In the genomic region with DNA sequence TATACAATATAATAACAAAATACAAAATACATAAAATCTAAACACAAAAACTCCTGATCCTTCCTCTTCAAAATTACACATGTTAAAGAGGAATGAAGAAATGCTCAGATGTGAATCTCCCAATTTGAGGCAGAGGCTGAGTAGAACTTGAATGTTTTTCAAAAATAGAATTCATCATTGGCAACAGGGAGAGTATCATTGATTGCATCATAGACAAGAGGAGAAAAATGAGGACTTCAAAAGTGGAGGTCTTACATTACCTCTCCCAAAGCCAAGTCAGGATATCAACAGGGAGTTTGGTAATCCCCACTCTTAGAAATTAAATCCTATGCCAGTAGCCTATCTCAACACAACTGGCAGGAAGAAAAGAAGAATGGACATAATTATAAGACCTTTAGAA, we compare ENCODE assay signal across 28 cellular contexts.
"Had no signal": no experiment of that assay in that cellular context is flagged by ENCODE, and none has a peak within 500 bp of the region (broad histone marks: within the 10 kb centered on the region; RNA-seq: fewer than 3 reads in every experiment).

No MANE protein-coding gene starts in this region.

- H3K27ac Mint-ChIP-seq: activated CD8-positive, alpha-beta T cell treated with anti-CD3 and anti-CD28 coated beads for 36 hours; activated naive CD4-positive, alpha-beta T cell treated with anti-CD3 and anti-CD28 coated beads for 36 hours; activated naive CD4-positive, alpha-beta T cell treated with anti-CD3 and anti-CD28 coated beads, Interleukin-2, amount 50 U/mL, for 24 hours; activated naive CD8-positive, alpha-beta T cell treated with anti-CD3 and anti-CD28 coated beads for 36 hours; activated naive CD8-positive, alpha-beta T cell treated with anti-CD3 and anti-CD28 coated beads, Interleukin-2, amount 50 U/mL, for 24 hours; activated T-helper 1 cell treated with anti-CD3 and anti-CD28 coated beads, Interleukin-12 subunit alpha, Interleukin-12 subunit beta, Interleukin-2, Interleukin-4 antibody, amounts not matched to agents 30 ng/mL and 10 ng/mL and 1 ng/mL, durations not matched to agents 14 hours and 24 hours and 36 hours; activated T-helper 2 cell treated with anti-CD3 and anti-CD28 coated beads, Interferon-gamma antibody, Interleukin-2, Interleukin-4, amounts not matched to agents 10 μg/mL and 5 μg/mL and 100 μg/mL, durations not matched to agents 14 hours and 24 hours and 36 hours; effector memory CD8-positive, alpha-beta T cell had no signal

- H3K4me1 Mint-ChIP-seq: activated naive CD4-positive, alpha-beta T cell treated with anti-CD3 and anti-CD28 coated beads, Interleukin-2, amount 50 U/mL, for 24 hours; activated naive CD8-positive, alpha-beta T cell treated with anti-CD3 and anti-CD28 coated beads for 36 hours; activated naive CD8-positive, alpha-beta T cell treated with anti-CD3 and anti-CD28 coated beads, Interleukin-2, amount 50 U/mL, for 24 hours had no signal

- H3K36me3 Mint-ChIP-seq: activated naive CD4-positive, alpha-beta T cell treated with anti-CD3 and anti-CD28 coated beads, Interleukin-2, amount 50 U/mL, for 24 hours; activated naive CD8-positive, alpha-beta T cell treated with anti-CD3 and anti-CD28 coated beads for 36 hours had no signal

- H3K27me3 Mint-ChIP-seq: activated CD8-positive, alpha-beta T cell treated with anti-CD3 and anti-CD28 coated beads for 36 hours; activated naive CD4-positive, alpha-beta T cell treated with anti-CD3 and anti-CD28 coated beads, Interleukin-2, amount 50 U/mL, for 24 hours; activated naive CD8-positive, alpha-beta T cell treated with anti-CD3 and anti-CD28 coated beads for 36 hours; activated naive CD8-positive, alpha-beta T cell treated with anti-CD3 and anti-CD28 coated beads, Interleukin-2, amount 50 U/mL, for 24 hours; effector memory CD8-positive, alpha-beta T cell had no signal

- H3K4me3 Mint-ChIP-seq: activated CD8-positive, alpha-beta T cell treated with anti-CD3 and anti-CD28 coated beads for 36 hours; activated naive CD4-positive, alpha-beta T cell treated with anti-CD3 and anti-CD28 coated beads for 36 hours; activated naive CD4-positive, alpha-beta T cell treated with anti-CD3 and anti-CD28 coated beads, Interleukin-2, amount 50 U/mL, for 24 hours; activated naive CD8-positive, alpha-beta T cell treated with anti-CD3 and anti-CD28 coated beads for 36 hours; activated naive CD8-positive, alpha-beta T cell treated with anti-CD3 and anti-CD28 coated beads, Interleukin-2, amount 50 U/mL, for 24 hours; activated T-helper 1 cell treated with anti-CD3 and anti-CD28 coated beads, Interleukin-12 subunit alpha, Interleukin-12 subunit beta, Interleukin-2, Interleukin-4 antibody, amounts not matched to agents 30 ng/mL and 10 ng/mL and 1 ng/mL, durations not matched to agents 14 hours and 24 hours and 36 hours; effector memory CD8-positive, alpha-beta T cell had no signal

- H3K9me3 Mint-ChIP-seq: activated naive CD8-positive, alpha-beta T cell treated with anti-CD3 and anti-CD28 coated beads for 36 hours; activated naive CD8-positive, alpha-beta T cell treated with anti-CD3 and anti-CD28 coated beads, Interleukin-2, amount 50 U/mL, for 24 hours; activated T-helper 1 cell treated with anti-CD3 and anti-CD28 coated beads, Interleukin-12 subunit alpha, Interleukin-12 subunit beta, Interleukin-2, Interleukin-4 antibody, amounts not matched to agents 30 ng/mL and 10 ng/mL and 1 ng/mL, durations not matched to agents 14 hours and 24 hours and 36 hours had no signal

- DNase-seq: activated CD4-positive, alpha-beta T cell treated with anti-CD3 and anti-CD28 coated beads for 1 hour; activated CD4-positive, alpha-beta T cell treated with anti-CD3 and anti-CD28 coated beads for 4 hours; activated CD4-positive, alpha-beta T cell treated with anti-CD3 and anti-CD28 coated beads, Interleukin-2, amount 50 U/mL, for 1 hour; activated CD4-positive, alpha-beta T cell treated with anti-CD3 and anti-CD28 coated beads, Interleukin-2, amount 50 U/mL, for 48 hours; activated CD8-positive, alpha-beta memory T cell treated with anti-CD3 and anti-CD28 coated beads for 24 hours; activated CD8-positive, alpha-beta T cell treated with anti-CD3 and anti-CD28 coated beads for 36 hours; activated effector memory CD4-positive, alpha-beta T cell treated with anti-CD3 and anti-CD28 coated beads, Interleukin-2, amount 50 U/mL, for 16 hours; activated naive CD4-positive, alpha-beta T cell treated with anti-CD3 and anti-CD28 coated beads for 36 hours; activated naive CD8-positive, alpha-beta T cell treated with anti-CD3 and anti-CD28 coated beads for 36 hours; activated naive CD8-positive, alpha-beta T cell treated with anti-CD3 and anti-CD28 coated beads, Interleukin-2, amount 50 U/mL, for 24 hours; activated T-cell treated with anti-CD3 and anti-CD28 coated beads, Interleukin-2, amount 50 U/mL, for 48 hours; adrenal gland; amygdala; aorta; body of pancreas; caudate nucleus; cortex of kidney; dermis blood vessel endothelial cell; effector CD4-positive, alpha-beta T cell; effector memory CD8-positive, alpha-beta T cell; erythroblast; foreskin melanocyte; heart right ventricle; T-helper 2 cell had no signal

- ATAC-seq: activated CD8-positive, alpha-beta T cell treated with anti-CD3 and anti-CD28 coated beads for 36 hours; activated naive CD8-positive, alpha-beta T cell treated with anti-CD3 and anti-CD28 coated beads, Interleukin-2, amount 50 U/mL, for 24 hours; body of pancreas; effector memory CD8-positive, alpha-beta T cell; gastroesophageal sphincter; heart right ventricle had no signal
